In genomic region chr5:178465228-178465860, GRCh38 we compare ENCODE assay signal across 18 cellular contexts.
DNase-seq lines count a peak whose midpoint lies in the region; TF ChIP-seq lines count a peak whose summit lies in the region.
"Had no signal": no experiment of that assay in that cellular context is flagged by ENCODE, and none has a peak within 500 bp of the region (broad histone marks: within the 10 kb centered on the region; RNA-seq: fewer than 3 reads in every experiment).

No MANE protein-coding gene starts in this region.

- peaks cover 49 to 94% (median 78%) of the 10 kb centered on the region in 10 experiments for H3K4me1 ChIP-seq in BLaER1 treated with 17β-estradiol and CSF1 and Interleukin-3, amounts not matched to agents 10 nM and 100 nM
- peaks cover 7% of the 10 kb centered on the region; the same call in 1 of the 2 replicates for H3K4me1 ChIP-seq in Caco-2
- H3K4me1 ChIP-seq in neural progenitor cell: peaks cover 18% of the 10 kb centered on the region

- no peaks in the 10 kb centered on the region for H4K20me1 ChIP-seq in BLaER1 treated with 17β-estradiol and CSF1 and Interleukin-3, amounts not matched to agents 10 nM and 100 nM
- H4K20me1 ChIP-seq in neural progenitor cell (ENCODE audit: low read depth): no peaks in the 10 kb centered on the region

- H3K4me2 ChIP-seq in BLaER1 treated with 17β-estradiol and CSF1 and Interleukin-3, amounts not matched to agents 10 nM and 100 nM: peak overlapping the region in 9 of 11 experiments; percentile 19 to 96 (median 83); a peak in 13 of 22 replicates
- H3K4me2 ChIP-seq in neural progenitor cell: no peak overlapping the region

- TF ChIP-seq CTCF in Caco-2 (IDR thresholded peaks at IDR 0.05; ENCODE audit: insufficient read depth in 1 of 2, low read depth in 1 of 2, low read length in 1 of 2, severe bottlenecking in 1 of 2, unreplicated experiment in 1 of 2): no peak
- TF ChIP-seq CTCF in neural progenitor cell (IDR thresholded peaks at IDR 0.05): no peak

- H3K4me3 ChIP-seq in BLaER1 treated with 17β-estradiol and CSF1 and Interleukin-3, amounts not matched to agents 10 nM and 100 nM: no peak overlapping the region
- H3K4me3 ChIP-seq in Caco-2 (ENCODE audit: low read depth, low read length) (no peak overlapping the region), neural progenitor cell (no peak overlapping the region)

- H3K9ac ChIP-seq in BLaER1 treated with 17β-estradiol and CSF1 and Interleukin-3, amounts not matched to agents 10 nM and 100 nM: peak overlapping the region in 7 of 11 experiments; percentile 5 to 89 (median 78); a peak in 10 of 22 replicates
- H3K9ac ChIP-seq in neural progenitor cell: no peak overlapping the region

- peaks cover 0 to 16% (median 0%) of the 10 kb centered on the region in 11 experiments; a peak in 4 of 22 replicates for H3K27me3 ChIP-seq in BLaER1 treated with 17β-estradiol and CSF1 and Interleukin-3, amounts not matched to agents 10 nM and 100 nM
- H3K27me3 ChIP-seq in Caco-2 (replicated peaks; ENCODE audit: control insufficient read depth, insufficient read depth, low read length) (no peaks in the 10 kb centered on the region), neural progenitor cell (no peaks in the 10 kb centered on the region)

- peaks cover 22% of the 10 kb centered on the region for H3K4me1 Mint-ChIP-seq in Caco-2 (ENCODE audit: low read depth, unreplicated experiment)
- peaks cover 87% of the 10 kb centered on the region for H3K4me1 Mint-ChIP-seq in neural progenitor cell

- POLR2A ChIA-PET in Caco-2 (lab: Charles Lee): no interaction called here

- CTCF ChIA-PET in Caco-2 (lab: Charles Lee): no interaction called here

- H3K9me3 ChIP-seq in BLaER1 treated with 17β-estradiol and CSF1 and Interleukin-3, amounts not matched to agents 10 nM and 100 nM (replicated peaks in 1 of 11): no peaks in the 10 kb centered on the region
- H3K9me3 ChIP-seq in Caco-2 (no peaks in the 10 kb centered on the region), neural progenitor cell (ENCODE audit: low read depth) (no peaks in the 10 kb centered on the region)

- H3K9me3 Mint-ChIP-seq in Caco-2 (ENCODE audit: unreplicated experiment) (no peaks in the 10 kb centered on the region), neural progenitor cell (no peaks in the 10 kb centered on the region)
- H3K9me3 Mint-ChIP-seq: CD4-positive, alpha-beta T cell had no signal

- peak overlapping the region in 10 of 11 experiments; percentile 4 to 99 (median 95); a peak in 18 of 22 replicates for H3K27ac ChIP-seq in BLaER1 treated with 17β-estradiol and CSF1 and Interleukin-3, amounts not matched to agents 10 nM and 100 nM
- no peak overlapping the region for H3K27ac ChIP-seq in neural progenitor cell

- H3K36me3 ChIP-seq in BLaER1 treated with 17β-estradiol and CSF1 and Interleukin-3, amounts not matched to agents 10 nM and 100 nM: no peaks in the 10 kb centered on the region
- H3K36me3 ChIP-seq in Caco-2 (ENCODE audit: control insufficient read depth, insufficient read depth, low read length) (no peaks in the 10 kb centered on the region), neural progenitor cell (no peaks in the 10 kb centered on the region)

- no peaks in the 10 kb centered on the region for H3K36me3 Mint-ChIP-seq in Caco-2 (ENCODE audit: insufficient read depth, unreplicated experiment)
- no peaks in the 10 kb centered on the region for H3K36me3 Mint-ChIP-seq in neural progenitor cell

- BruUV-seq in Caco-2 (replicated peaks; lab: Mats Ljungman, UMichigan): no TSS peak

- no peak overlapping the region for H2AFZ ChIP-seq in neural progenitor cell (replicated peaks)

- peak; percentile 9 to 52 for DNase-seq in Caco-2
- DNase-seq in ecto neural progenitor cell (ENCODE audit: low spot score): peak; percentile 41
- DNase-seq in neural progenitor cell (ENCODE audit: low spot score): no peak
- DNase-seq in DMS53 (lab: John Stamatoyannopoulos, UW): no peak
- no peak for DNase-seq in NCI-H1417 treated with DMSO at 0.1 percent for 48 hours (lab: John Stamatoyannopoulos, UW)
- no peak for DNase-seq in NOMO-1 treated with dmso at 0.1 percent for 144 hours (lab: John Stamatoyannopoulos, UW; ENCODE audit: unreplicated experiment)
- DNase-seq: COR-L47, DMS 273 treated with DMSO at 0.1 percent for 48 hours, DND-41, KG1, NCI-H1092 treated with DMSO at 0.1 percent for 48 hours, NCI-H2029 treated with DMSO at 0.1 percent for 48 hours, NCI-H345, NCI-H524, NCI-H774, OCI-M1 had no signal

- H3K27me3 Mint-ChIP-seq in Caco-2 (ENCODE audit: insufficient read depth, unreplicated experiment): no peaks in the 10 kb centered on the region
- H3K27me3 Mint-ChIP-seq in neural progenitor cell (ENCODE audit: insufficient read depth, low read depth): peaks cover 2% of the 10 kb centered on the region

- intact Hi-C loops in Caco-2 (cut with micrococcal nuclease; ENCODE audit: unreplicated experiment): no loop called here

- no peak overlapping the region for H3K4me3 Mint-ChIP-seq in Caco-2 (ENCODE audit: unreplicated experiment)
- no peak overlapping the region for H3K4me3 Mint-ChIP-seq in neural progenitor cell
- H3K4me3 Mint-ChIP-seq: CD4-positive, alpha-beta T cell had no signal

- H3K27ac Mint-ChIP-seq in Caco-2 (ENCODE audit: unreplicated experiment) (peak overlapping the region; percentile 30), neural progenitor cell (peak overlapping the region; percentile 47)
- H3K27ac Mint-ChIP-seq: CD4-positive, alpha-beta T cell had no signal

- no peaks in the 10 kb centered on the region for H3K79me2 ChIP-seq in neural progenitor cell (ENCODE audit: low read depth)

- no peaks in the 10 kb centered on the region for H3F3A ChIP-seq in neural progenitor cell (ENCODE audit: low read depth)

Comparison
In these comparisons a context has a peak if more than half of its experiments do, and no peak if none do; other contexts are left out.
1. DNase-seq: peak in Caco-2 (2 of 2) and ecto neural progenitor cell (single experiment); none in neural progenitor cell (single experiment), DMS53 (single experiment), NCI-H1417 treated with DMSO at 0.1 percent for 48 hours (single experiment) and NOMO-1 treated with dmso at 0.1 percent for 144 hours (single experiment).